Comparison of ENCODE assay signal across 11 cellular contexts in the genomic region with DNA sequence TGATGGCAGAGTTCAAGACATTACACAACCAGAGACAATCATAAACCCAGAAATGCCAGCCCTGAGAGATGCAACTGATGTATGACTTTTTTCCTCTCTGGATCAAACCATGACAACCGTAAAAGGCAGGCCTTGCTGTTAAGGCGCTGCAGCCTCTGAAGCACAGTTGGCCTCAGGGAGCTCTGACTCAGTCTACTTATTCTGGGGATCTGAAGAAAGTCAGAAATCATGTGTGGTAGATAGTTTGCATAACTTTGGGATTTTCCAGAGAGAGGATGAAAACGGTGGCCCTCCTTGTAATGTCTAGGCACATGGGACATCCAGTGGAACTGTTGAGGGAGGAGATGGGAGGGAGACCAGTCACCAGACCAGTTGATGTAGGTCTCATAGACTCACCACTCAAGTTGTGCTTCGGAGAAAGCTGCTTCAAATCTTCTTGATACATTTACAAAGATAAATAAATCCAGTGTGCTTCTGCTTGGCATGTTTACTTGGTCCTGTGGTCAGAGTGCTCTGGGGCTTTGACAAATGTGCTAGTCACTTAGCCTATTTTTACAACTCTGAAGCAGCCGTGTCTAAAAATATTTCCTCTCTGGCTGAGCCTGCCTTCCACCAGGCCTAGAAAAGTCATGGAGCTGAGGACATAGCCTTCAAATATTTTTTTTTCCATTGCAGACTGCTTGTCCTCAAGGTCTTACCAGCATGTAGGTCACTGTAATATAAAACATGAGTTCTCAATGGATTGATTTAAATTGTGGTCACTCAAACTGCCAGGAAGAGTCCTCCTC. TPM values are rescaled to one million over a fixed set of nuclear protein-coding genes. Genes with fewer than 3 reads are reported as not detected.
A peak's percentile ranks its signal among the peaks of the same experiment; 100 is the strongest.
DNase-seq lines count a peak whose midpoint lies in the region; ATAC-seq, FAIRE-seq and TF ChIP-seq lines count a peak whose summit lies in the region.
"Had no signal": no experiment of that assay in that cellular context is flagged by ENCODE, and none has a peak within 500 bp of the region (broad histone marks: within the 10 kb centered on the region; RNA-seq: fewer than 3 reads in every experiment).

No MANE protein-coding gene starts in this region.

- peaks cover 14% of the 10 kb centered on the region for H3K4me1 Mint-ChIP-seq in astrocyte (ENCODE audit: low read depth, unreplicated experiment)
- no peaks in the 10 kb centered on the region for H3K4me1 Mint-ChIP-seq in Calu3 (ENCODE audit: low read depth, unreplicated experiment)

- no peaks in the 10 kb centered on the region for H3K27me3 ChIP-seq in astrocyte (ENCODE audit: insufficient read depth, low read length)
- no peaks in the 10 kb centered on the region for H3K27me3 ChIP-seq in right cardiac atrium (ENCODE audit: control insufficient read depth, insufficient read depth)
- no peaks in the 10 kb centered on the region for H3K27me3 ChIP-seq in stomach smooth muscle (ENCODE audit: control insufficient read depth in 1 of 2, insufficient read depth in 2 of 2, low read length in 2 of 2)

- CTCF ChIA-PET in Calu3 (lab: Charles Lee) = no interaction called here
- CTCF ChIA-PET in RWPE1 (lab: Yijun Ruan, JAX) = interaction anchor here (0.5 to 0.6 kb wide), 2 partner anchors 73 to 144 kb away, joined by 3 read pairs; no protein-coding TSS in a partner anchor

- H3K27ac ChIP-seq in astrocyte (ENCODE audit: low read depth, low read length) (peak overlapping the region; percentile 11), right cardiac atrium (ENCODE audit: low read length) (peak overlapping the region; percentile 99), stomach smooth muscle (ENCODE audit: low read length) (peak overlapping the region; percentile 81), RWPE1 (no peak overlapping the region)

- BruUV-seq in Calu3 (replicated peaks; lab: Mats Ljungman, UMichigan) = no TSS peak

- H3K36me3 Mint-ChIP-seq in astrocyte (ENCODE audit: low read depth, unreplicated experiment) = peaks cover 8% of the 10 kb centered on the region
- H3K36me3 Mint-ChIP-seq in Calu3 (ENCODE audit: insufficient read depth, unreplicated experiment) = peaks cover 3% of the 10 kb centered on the region

- POLR2A ChIA-PET in RWPE1 (lab: Yijun Ruan, JAX; ENCODE audit: low non-redundant PET) = no interaction called here

- H3K4me3 Mint-ChIP-seq in astrocyte (ENCODE audit: unreplicated experiment) = peak overlapping the region; percentile 28
- no peak overlapping the region for H3K4me3 Mint-ChIP-seq in Calu3 (ENCODE audit: low read depth, unreplicated experiment)
- H3K4me3 Mint-ChIP-seq: naive thymus-derived CD4-positive, alpha-beta T cell had no signal

- ATAC-seq in right cardiac atrium = peak; percentile 80 to 89
- ATAC-seq: naive thymus-derived CD4-positive, alpha-beta T cell had no signal

- H3K36me3 ChIP-seq in astrocyte (ENCODE audit: insufficient read depth, low read length) (no peaks in the 10 kb centered on the region), stomach smooth muscle (ENCODE audit: control insufficient read depth in 2 of 2, insufficient read depth in 2 of 2, low read length in 2 of 2) (no peaks in the 10 kb centered on the region)

- no peak for TF ChIP-seq CTCF in HFF-Myc (IDR thresholded peaks at IDR 0.05; ENCODE audit: low read depth, low read length, missing control alignments)
- TF ChIP-seq CTCF in astrocyte (IDR thresholded peaks at IDR 0.05; ENCODE audit: insufficient read depth, low read depth, low read length) = no peak
- TF ChIP-seq CTCF in Calu3 (IDR thresholded peaks at IDR 0.05; ENCODE audit: unreplicated experiment) = no peak
- TF ChIP-seq CTCF in RWPE1 (conservative IDR thresholded peaks at IDR 0.05; ENCODE audit: low read depth) = no peak

- no peak for FAIRE-seq in astrocyte (lab: Jason Lieb, UNC)

- no peak overlapping the region for H2AFZ ChIP-seq in astrocyte (ENCODE audit: low read depth, low read length)

- intact Hi-C loops in right cardiac atrium (cut with DNase I) (no loop called here), Calu3 (cut with micrococcal nuclease; ENCODE audit: unreplicated experiment) (no loop called here)

- peaks cover 2% of the 10 kb centered on the region for H3K9me3 Mint-ChIP-seq in astrocyte (ENCODE audit: unreplicated experiment)
- no peaks in the 10 kb centered on the region for H3K9me3 Mint-ChIP-seq in Calu3 (ENCODE audit: low read depth, unreplicated experiment)

- H3K4me3 ChIP-seq in HFF-Myc (replicated peaks; ENCODE audit: low read depth, low read length) (no peak overlapping the region), astrocyte (ENCODE audit: insufficient read depth, low read depth, low read length) (no peak overlapping the region), right cardiac atrium (ENCODE audit: low read length) (no peak overlapping the region), stomach smooth muscle (ENCODE audit: low read length in 2 of 2) (peak overlapping the region in 1 of 2 donors; percentile 16)

- 62% methylated on average over 5 of the region's 5 CpGs for WGBS in right cardiac atrium

- H4K20me1 ChIP-seq in astrocyte (ENCODE audit: insufficient read depth, low read length) = peaks cover 22% of the 10 kb centered on the region

- peaks cover 31% of the 10 kb centered on the region for H3K79me2 ChIP-seq in astrocyte (ENCODE audit: insufficient read depth, low read length)

- no peak overlapping the region for H3K27ac Mint-ChIP-seq in astrocyte (ENCODE audit: unreplicated experiment)
- no peak overlapping the region for H3K27ac Mint-ChIP-seq in Calu3 (ENCODE audit: unreplicated experiment)

- H3K27me3 Mint-ChIP-seq in astrocyte (ENCODE audit: low read depth, unreplicated experiment) (no peaks in the 10 kb centered on the region), Calu3 (ENCODE audit: unreplicated experiment) (no peaks in the 10 kb centered on the region)
- H3K27me3 Mint-ChIP-seq: naive thymus-derived CD4-positive, alpha-beta T cell had no signal

- H3K9ac ChIP-seq in astrocyte (ENCODE audit: low read length) (no peak overlapping the region), stomach smooth muscle (ENCODE audit: low read length in 2 of 2) (no peak overlapping the region)

- DNase-seq in HFF-Myc (ENCODE audit: extremely low read depth, low read depth) (peak; percentile 20), astrocyte (ENCODE audit: low read depth) (peak; percentile 79), right cardiac atrium (no peak), Calu3 (no peak), NCI-H510A treated with DMSO at 0.1 percent for 48 hours (lab: John Stamatoyannopoulos, UW) (no peak), RWPE1 (ENCODE audit: low spot score) (no peak), DMS53 (lab: John Stamatoyannopoulos, UW) (no peak)
- DNase-seq: activated CD8-positive, alpha-beta memory T cell treated with anti-CD3 and anti-CD28 coated beads, Interleukin-2, amount 50 U/mL, for 48 hours; naive thymus-derived CD4-positive, alpha-beta T cell; NCI-H1105 treated with DMSO at 0.1 percent for 48 hours had no signal

- H3K4me1 ChIP-seq in astrocyte (ENCODE audit: insufficient read depth, low read length) = peaks cover 16% of the 10 kb centered on the region
- H3K4me1 ChIP-seq in right cardiac atrium (ENCODE audit: control insufficient read depth, insufficient read depth, low read length) = peaks cover 14% of the 10 kb centered on the region
- peaks cover 39% of the 10 kb centered on the region for H3K4me1 ChIP-seq in stomach smooth muscle (ENCODE audit: control insufficient read depth, insufficient read depth, low read length)

- peak overlapping the region; percentile 6 for H3K4me2 ChIP-seq in astrocyte (ENCODE audit: low read length)

- H3K9me3 ChIP-seq in astrocyte (ENCODE audit: insufficient read depth, low read depth, low read length) (no peaks in the 10 kb centered on the region), right cardiac atrium (ENCODE audit: control insufficient read depth, low read length) (no peaks in the 10 kb centered on the region), stomach smooth muscle (ENCODE audit: control insufficient read depth in 2 of 2, low read length in 2 of 2) (no peaks in the 10 kb centered on the region)

RNA-seq across cellular contexts. Expression of gene HADH, which starts 7.5 kb away (rescaled TPM):
- total RNA-seq in astrocyte = 21.2 and 24.2 TPM in 2 replicates
- total RNA-seq in right cardiac atrium = 100 to 1,000 TPM; 137 to 174 (median 154) TPM
- polyA plus RNA-seq in right cardiac atrium = 160 TPM
- 45.1 and 47.9 TPM in 2 replicates for total RNA-seq in Calu3 (2022)

Comparison
In these comparisons a context has a peak if more than half of its experiments do, and no peak if none do; other contexts are left out.
1. DNase-seq: peak in HFF-Myc (single experiment) and astrocyte (single experiment); none in right cardiac atrium (0 of 3), Calu3 (single experiment), NCI-H510A treated with DMSO at 0.1 percent for 48 hours (single experiment), RWPE1 (single experiment) and DMS53 (single experiment).